ENCODE assay signal across 8 cellular contexts in the genomic region with DNA sequence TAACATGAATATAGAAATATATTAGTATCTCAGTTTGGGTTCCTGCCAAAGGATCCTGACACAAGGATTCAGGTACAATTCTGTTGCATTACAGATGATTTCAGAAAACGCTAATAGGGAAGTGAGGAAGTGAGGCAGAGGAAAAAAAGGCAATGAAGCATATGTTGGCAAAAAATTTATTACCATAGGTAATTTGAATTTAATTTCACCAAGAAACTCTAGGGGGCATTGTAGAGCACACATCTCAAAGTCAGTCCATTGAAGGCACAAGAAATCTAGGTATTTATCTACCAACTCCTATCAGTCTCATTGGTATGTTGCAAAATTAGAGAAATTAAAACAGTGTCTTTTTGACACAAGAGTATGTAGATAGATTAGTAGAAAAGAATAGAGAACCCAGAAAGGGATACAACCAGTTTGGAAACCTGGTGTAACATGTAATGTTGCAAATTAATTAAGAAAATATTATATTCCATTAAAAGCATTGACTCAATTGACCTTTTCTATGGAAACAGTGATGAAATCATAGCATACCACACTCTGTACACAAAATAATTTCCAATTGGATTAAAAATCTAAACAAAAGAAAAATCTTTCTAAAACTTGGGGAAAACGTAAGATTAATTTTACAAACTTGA.
DNase-seq lines count a peak whose midpoint lies in the region; ATAC-seq and TF ChIP-seq lines count a peak whose summit lies in the region.

No MANE protein-coding gene starts in this region.

- no peaks in the 10 kb centered on the region for H3K23me2 ChIP-seq in H9 (ENCODE audit: insufficient read length, low read depth, low read length, poor library complexity, severe bottlenecking)

- H3K27ac ChIP-seq in H9 (ENCODE audit: insufficient read length, low read depth, low read length), result no peak overlapping the region
- no peak overlapping the region for H3K27ac ChIP-seq in Peyer's patch
- H3K27ac ChIP-seq in foreskin keratinocyte, result no peak overlapping the region
- no peak overlapping the region for H3K27ac ChIP-seq in gastrocnemius medialis
- no peak overlapping the region for H3K27ac ChIP-seq in sigmoid colon

- no peak overlapping the region for H3T11ph ChIP-seq in H9 (ENCODE audit: low read length)

- no peak overlapping the region for H2BK120ac ChIP-seq in H9 (ENCODE audit: low read depth, low read length, poor library complexity, severe bottlenecking)

- no peak overlapping the region for H2BK15ac ChIP-seq in H9 (ENCODE audit: low read depth, low read length)

- no peak overlapping the region for H2AFZ ChIP-seq in H9 (ENCODE audit: low read length)

- no peak overlapping the region for H3K27ac Mint-ChIP-seq in H9

- H3K79me2 ChIP-seq in H9 (ENCODE audit: insufficient read depth, low read length), result no peaks in the 10 kb centered on the region

- peaks cover 0 to 10% (median 0%) of the 10 kb centered on the region in 3 experiments; a peak in 3 of 7 replicates for H3K36me3 Mint-ChIP-seq in H9 (ENCODE audit: insufficient read depth in 1 of 3, low read depth in 3 of 3)

- H3K27me3 Mint-ChIP-seq in H9 (ENCODE audit: low read depth), result peaks cover 9% of the 10 kb centered on the region

- H4K5ac ChIP-seq in H9 (ENCODE audit: insufficient read length, low read depth, low read length), result no peak overlapping the region

- H3K4me2 ChIP-seq in H9 (ENCODE audit: insufficient read depth, insufficient read length, low read length), result no peak overlapping the region

- no peak overlapping the region for H3K4me3 Mint-ChIP-seq in H9

- no peak overlapping the region for H3K56ac ChIP-seq in H9 (ENCODE audit: insufficient read length, low read depth, low read length)

- H3K4me3 ChIP-seq in Peyer's patch, result no peak overlapping the region
- no peak overlapping the region for H3K4me3 ChIP-seq in gastrocnemius medialis
- no peak overlapping the region for H3K4me3 ChIP-seq in sigmoid colon

- no peak overlapping the region for H2AK5ac ChIP-seq in H9 (ENCODE audit: insufficient read length, low read length)

- H4K91ac ChIP-seq in H9 (ENCODE audit: insufficient read length, low read depth, low read length), result no peak overlapping the region

- H2BK20ac ChIP-seq in H9 (ENCODE audit: low read depth, low read length, poor library complexity, severe bottlenecking), result no peak overlapping the region

- no peak overlapping the region for H3K4ac ChIP-seq in H9 (ENCODE audit: low read depth, low read length)

- TF ChIP-seq CTCF in H9 (conservative IDR thresholded peaks at IDR 0.05) (peak; percentile 72), Peyer's patch (IDR thresholded peaks at IDR 0.05) (peak in 4 of 6 experiments; percentile 25 to 32 (median 26)), foreskin keratinocyte (conservative IDR thresholded peaks at IDR 0.05) (peak; percentile 66), gastrocnemius medialis (IDR thresholded peaks at IDR 0.05 in 4 of 5, conservative IDR thresholded peaks at IDR 0.05 in 1 of 5) (peak in 1 of 5 experiments; percentile 28), sigmoid colon (IDR thresholded peaks at IDR 0.05) (no peak)

- no peaks in the 10 kb centered on the region for H3K79me1 ChIP-seq in H9 (ENCODE audit: insufficient read depth, low read depth, low read length, poor library complexity, severe bottlenecking)

- H3K9ac ChIP-seq in H9 (ENCODE audit: extremely low read depth, insufficient read length, low read length), result no peak overlapping the region

- DNase-seq in AML-193 (lab: John Stamatoyannopoulos, UW), result peak; percentile 32 to 37
- no peak for DNase-seq in H9
- no peak for DNase-seq in Peyer's patch
- peak; percentile 9 to 49 for DNase-seq in foreskin keratinocyte
- DNase-seq in activated naive CD4-positive, alpha-beta T cell treated with Interleukin-2 at 50 U/mL for 16 hours, result no peak
- DNase-seq in gastrocnemius medialis, result no peak
- DNase-seq in sigmoid colon, result no peak

- no CpG with 5 or more reads among the region's 2 CpGs for WGBS in H9 (ENCODE audit: extremely low coverage, insufficient read length, low lambda C conversion rate)
- WGBS in sigmoid colon, 2 donors, result 47 to 50% methylated on average over 2 of the region's 2 CpGs

- H3K9me3 ChIP-seq in H9 (ENCODE audit: control insufficient read depth, low read depth, low read length), result no peaks in the 10 kb centered on the region
- H3K9me3 ChIP-seq in Peyer's patch, result no peaks in the 10 kb centered on the region
- H3K9me3 ChIP-seq in gastrocnemius medialis, result no peaks in the 10 kb centered on the region
- H3K9me3 ChIP-seq in sigmoid colon, result no peaks in the 10 kb centered on the region

- in situ Hi-C loops in gastrocnemius medialis (cut with MboI; ENCODE audit: low sequenced_read_pairs in 4 of 4), result no loop called here

- H3K4me1 ChIP-seq in H9 (ENCODE audit: insufficient read depth, low read length) (no peaks in the 10 kb centered on the region), Peyer's patch (no peaks in the 10 kb centered on the region), foreskin keratinocyte (no peaks in the 10 kb centered on the region), gastrocnemius medialis (no peaks in the 10 kb centered on the region), sigmoid colon (no peaks in the 10 kb centered on the region)

- H3K18ac ChIP-seq in H9 (ENCODE audit: insufficient read length, low read depth, low read length), result no peak overlapping the region

- H2BK12ac ChIP-seq in H9 (ENCODE audit: insufficient read length, low read depth, low read length), result no peak overlapping the region

- peaks cover 9 to 15% of the 10 kb centered on the region in 2 experiments for H3K4me1 Mint-ChIP-seq in H9

- ATAC-seq in foreskin keratinocyte (peak; percentile 52), GM18907 (IDR thresholded peaks at IDR 0.05; ENCODE audit: unreplicated experiment) (no peak), gastrocnemius medialis (no peak)

- H3K14ac ChIP-seq in H9 (ENCODE audit: insufficient read depth, low read length), result no peak overlapping the region

- no peak overlapping the region for H3K23ac ChIP-seq in H9 (ENCODE audit: insufficient read length, low read depth, low read length)

- TF ChIP-seq EP300 in sigmoid colon (IDR thresholded peaks at IDR 0.05), result no peak

- H3K9me3 Mint-ChIP-seq in H9, result peaks cover 4 to 8% of the 10 kb centered on the region in 2 experiments

- H4K8ac ChIP-seq in H9 (replicated peaks; ENCODE audit: insufficient read length, low read depth, low read length), result no peak overlapping the region

- H3K36me3 ChIP-seq in Peyer's patch (no peaks in the 10 kb centered on the region), gastrocnemius medialis (no peaks in the 10 kb centered on the region), sigmoid colon (no peaks in the 10 kb centered on the region)

- no peak overlapping the region for H2BK5ac ChIP-seq in H9 (ENCODE audit: insufficient read length, low read length)

- no peaks in the 10 kb centered on the region for H4K20me1 ChIP-seq in H9 (ENCODE audit: control insufficient read depth, insufficient read depth, insufficient read length)

- H3K27me3 ChIP-seq in H9 (ENCODE audit: insufficient read depth, low read length), result no peaks in the 10 kb centered on the region
- H3K27me3 ChIP-seq in Peyer's patch, result no peaks in the 10 kb centered on the region
- H3K27me3 ChIP-seq in foreskin keratinocyte, result no peaks in the 10 kb centered on the region
- no peaks in the 10 kb centered on the region for H3K27me3 ChIP-seq in gastrocnemius medialis
- no peaks in the 10 kb centered on the region for H3K27me3 ChIP-seq in sigmoid colon

- TF ChIP-seq POLR2A in Peyer's patch (IDR thresholded peaks at IDR 0.05) (no peak), gastrocnemius medialis (IDR thresholded peaks at IDR 0.05) (no peak), sigmoid colon (IDR thresholded peaks at IDR 0.05) (no peak)

- intact Hi-C loops in gastrocnemius medialis (cut with DNase I; ENCODE audit: low total_unique reads) (no loop called here), sigmoid colon (cut with DNase I) (no loop called here)

Comparison
In these comparisons a context has a peak if more than half of its experiments do, and no peak if none do; other contexts are left out.
1. DNase-seq: peak in AML-193 (2 of 2) and foreskin keratinocyte (2 of 2); none in H9 (single experiment), Peyer's patch (0 of 3), activated naive CD4-positive, alpha-beta T cell treated with Interleukin-2 at 50 U/mL for 16 hours (single experiment), gastrocnemius medialis (0 of 2) and sigmoid colon (single experiment).
2. CTCF ChIP-seq: peak in H9 (single experiment), Peyer's patch (4 of 6) and foreskin keratinocyte (single experiment); none in sigmoid colon (0 of 4).